In genomic region chr13:54174001-54174400, GRCh38 we compare ENCODE assay signal across 23 cellular contexts.
"Had no signal": no experiment of that assay in that cellular context is flagged by ENCODE, and none has a peak within 500 bp of the region (broad histone marks: within the 10 kb centered on the region; RNA-seq: fewer than 3 reads in every experiment).

No MANE protein-coding gene starts in this region.

- H3K4me1 ChIP-seq: colonic mucosa, esophagus muscularis mucosa, esophagus squamous epithelium, foreskin keratinocyte, gastrocnemius medialis, gastroesophageal sphincter, heart left ventricle, heart right ventricle had no signal

- H3K36me3 ChIP-seq: colonic mucosa, esophagus muscularis mucosa, esophagus squamous epithelium, gastrocnemius medialis, gastroesophageal sphincter, heart left ventricle, heart right ventricle had no signal

- DNase-seq: colonic mucosa; cortex of kidney; dermis blood vessel endothelial cell; dorsolateral prefrontal cortex; effector CD4-positive, alpha-beta T cell; effector CD8-positive, alpha-beta T cell; effector memory CD4-positive, alpha-beta T cell; effector memory CD8-positive, alpha-beta T cell; endodermal cell; erythroblast; esophagus squamous epithelium; foreskin fibroblast; foreskin keratinocyte; gastrocnemius medialis; glutamatergic neuron; head of caudate nucleus; heart left ventricle; heart right ventricle had no signal

- ATAC-seq: effector memory CD8-positive, alpha-beta T cell; esophagus mucosa; foreskin keratinocyte; gastrocnemius medialis; gastroesophageal sphincter; heart left ventricle; heart right ventricle had no signal

- H3K9me3 ChIP-seq: colonic mucosa, esophagus muscularis mucosa, esophagus squamous epithelium, gastrocnemius medialis, gastroesophageal sphincter had no signal

- H3K27me3 ChIP-seq: colonic mucosa, dorsolateral prefrontal cortex, esophagus muscularis mucosa, esophagus squamous epithelium, foreskin keratinocyte, gastrocnemius medialis, gastroesophageal sphincter, heart left ventricle, heart right ventricle had no signal

- H3K4me3 ChIP-seq: colonic mucosa, coronary artery, dorsolateral prefrontal cortex, esophagus muscularis mucosa, esophagus squamous epithelium, gastrocnemius medialis, gastroesophageal sphincter, heart left ventricle, heart right ventricle had no signal

- H3K27ac ChIP-seq: colonic mucosa, coronary artery, dorsolateral prefrontal cortex, epithelial cell of prostate, esophagus muscularis mucosa, esophagus squamous epithelium, foreskin keratinocyte, gastrocnemius medialis, gastroesophageal sphincter, heart left ventricle, heart right ventricle had no signal
